In the genomic region with DNA sequence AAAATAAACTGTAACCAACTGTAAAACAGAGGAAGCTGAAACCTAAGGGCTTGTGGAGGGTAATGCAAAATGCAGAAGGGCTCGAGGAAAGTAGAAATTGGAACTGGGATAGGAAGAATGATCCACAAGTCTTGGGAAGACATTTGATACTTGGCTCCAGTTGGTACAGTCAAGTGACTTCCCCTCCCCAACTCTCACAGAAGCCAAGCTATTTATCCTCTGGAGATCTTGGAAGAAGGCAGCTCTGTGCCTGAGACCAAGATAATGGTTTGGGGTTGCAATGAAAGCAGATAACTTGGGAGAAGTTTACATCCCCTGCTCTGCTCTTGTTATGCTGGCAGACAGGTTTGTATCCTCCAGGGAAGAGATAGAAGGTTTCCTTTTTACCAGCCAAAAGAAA, we compare ENCODE assay signal across 23 cellular contexts.
"Had no signal": no experiment of that assay in that cellular context is flagged by ENCODE, and none has a peak within 500 bp of the region (broad histone marks: within the 10 kb centered on the region; RNA-seq: fewer than 3 reads in every experiment).

No MANE protein-coding gene starts in this region.

- H3K27ac Mint-ChIP-seq: activated CD4-positive, alpha-beta memory T cell treated with anti-CD3 and anti-CD28 coated beads, Interleukin-2, amount 10 ng/mL, durations not matched to agents 7 days and 5 days; activated naive CD8-positive, alpha-beta T cell treated with anti-CD3 and anti-CD28 coated beads for 36 hours; activated T-helper 17 cell treated with anti-CD3 and anti-CD28 coated beads, Interleukin-2, amount 50 U/mL, for 72 hours; endodermal cell; stimulated activated effector memory CD8-positive, alpha-beta T cell treated with anti-CD3 and anti-CD28 coated beads, Interleukin-12 subunit alpha, Interleukin-12 subunit beta, amount 100 ng/mL, for 72 hours; WTC11 had no signal

- FAIRE-seq: small intestine had no signal

- ATAC-seq: activated T-helper 17 cell treated with anti-CD3 and anti-CD28 coated beads, Interleukin-2, amount 50 U/mL, for 72 hours; body of pancreas; left colon; lower lobe of right lung; right cardiac atrium; stimulated activated effector memory CD8-positive, alpha-beta T cell treated with anti-CD3 and anti-CD28 coated beads, Interleukin-12 subunit alpha, Interleukin-12 subunit beta, amount 100 ng/mL, for 72 hours; WTC11 had no signal

- H3K4me1 ChIP-seq: body of pancreas, lower lobe of right lung, prostate gland, stomach, testis, upper lobe of left lung had no signal

- H3K9me3 Mint-ChIP-seq: activated CD4-positive, alpha-beta memory T cell treated with anti-CD3 and anti-CD28 coated beads, Interleukin-2, amount 10 ng/mL, durations not matched to agents 7 days and 5 days; endodermal cell had no signal

- H3K36me3 ChIP-seq: lower lobe of right lung, prostate gland, stomach, upper lobe of left lung had no signal

- DNase-seq: activated CD4-positive, alpha-beta memory T cell treated with anti-CD3 and anti-CD28 coated beads, Interleukin-2, amount 10 ng/mL, durations not matched to agents 7 days and 5 days; activated CD4-positive, alpha-beta T cell treated with anti-CD3 and anti-CD28 coated beads for 48 hours; activated naive CD4-positive, alpha-beta T cell; activated naive CD8-positive, alpha-beta T cell treated with anti-CD3 and anti-CD28 coated beads for 36 hours; activated T-cell treated with anti-CD3 and anti-CD28 coated beads, Interleukin-2, amount 50 U/mL, for 1 hour; amygdala; body of pancreas; endodermal cell; foreskin fibroblast; left colon; lower lobe of right lung; right cardiac atrium; small intestine; stimulated activated CD4-positive, alpha-beta T cell treated with anti-CD3 and anti-CD28 coated beads, Interleukin-4, amount 100 ng/mL, for 24 hours; stomach; testis; upper lobe of left lung had no signal

- H3K4me1 Mint-ChIP-seq: activated CD4-positive, alpha-beta memory T cell treated with anti-CD3 and anti-CD28 coated beads, Interleukin-2, amount 10 ng/mL, durations not matched to agents 7 days and 5 days; activated naive CD8-positive, alpha-beta T cell treated with anti-CD3 and anti-CD28 coated beads for 36 hours; activated T-helper 17 cell treated with anti-CD3 and anti-CD28 coated beads, Interleukin-2, amount 50 U/mL, for 72 hours; endodermal cell; stimulated activated effector memory CD8-positive, alpha-beta T cell treated with anti-CD3 and anti-CD28 coated beads, Interleukin-12 subunit alpha, Interleukin-12 subunit beta, amount 100 ng/mL, for 72 hours had no signal

- H3K27me3 ChIP-seq: body of pancreas, stomach, testis, upper lobe of left lung had no signal

- H3K9me3 ChIP-seq: body of pancreas, prostate gland, testis had no signal

- H3K4me3 Mint-ChIP-seq: activated CD4-positive, alpha-beta memory T cell treated with anti-CD3 and anti-CD28 coated beads, Interleukin-2, amount 10 ng/mL, durations not matched to agents 7 days and 5 days; activated naive CD8-positive, alpha-beta T cell treated with anti-CD3 and anti-CD28 coated beads for 36 hours; activated T-helper 17 cell treated with anti-CD3 and anti-CD28 coated beads, Interleukin-2, amount 50 U/mL, for 72 hours; endodermal cell; mesothelial cell of epicardium; stimulated activated effector memory CD8-positive, alpha-beta T cell treated with anti-CD3 and anti-CD28 coated beads, Interleukin-12 subunit alpha, Interleukin-12 subunit beta, amount 100 ng/mL, for 72 hours; WTC11 had no signal

- H3K4me3 ChIP-seq: body of pancreas, lower lobe of right lung, prostate gland, stomach, testis, upper lobe of left lung had no signal

- H3K36me3 Mint-ChIP-seq: activated naive CD8-positive, alpha-beta T cell treated with anti-CD3 and anti-CD28 coated beads for 36 hours; mesothelial cell of epicardium; stimulated activated effector memory CD8-positive, alpha-beta T cell treated with anti-CD3 and anti-CD28 coated beads, Interleukin-12 subunit alpha, Interleukin-12 subunit beta, amount 100 ng/mL, for 72 hours; WTC11 had no signal

- H3K27ac ChIP-seq: body of pancreas, epithelial cell of prostate, lower lobe of right lung, prostate gland, stomach, testis, upper lobe of left lung had no signal
